7 cellular contexts compared by ENCODE assay signal in the genomic region with DNA sequence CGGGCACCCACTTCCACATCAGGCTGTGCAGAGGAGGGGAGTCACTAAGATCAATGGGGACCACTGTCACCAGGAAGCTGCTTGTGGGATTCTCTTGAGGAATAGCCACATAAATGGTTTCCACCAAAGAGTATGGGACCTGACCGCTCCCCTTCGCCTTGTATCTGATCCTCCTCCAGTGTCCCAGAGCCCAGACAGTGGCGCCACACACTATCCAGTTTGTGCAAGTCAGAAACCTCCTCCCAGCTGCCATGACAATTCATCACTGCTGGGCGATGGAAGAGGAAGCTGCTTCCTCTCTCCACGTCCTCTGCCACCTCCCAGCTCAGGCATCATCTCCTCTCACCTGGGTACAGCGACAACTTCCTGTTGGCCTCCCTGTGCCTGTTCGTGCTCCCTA.
"Had no signal": no experiment of that assay in that cellular context is flagged by ENCODE, and none has a peak within 500 bp of the region (broad histone marks: within the 10 kb centered on the region; RNA-seq: fewer than 3 reads in every experiment).

No MANE protein-coding gene starts in this region.

- H3K9ac ChIP-seq: KMS-11 had no signal

- ATAC-seq: HepG2 had no signal

- FAIRE-seq: HepG2, HTR-8/SVneo had no signal

- H3K4me2 ChIP-seq: KMS-11 had no signal

- H3K27ac ChIP-seq: HL-60, KMS-11 had no signal

- DNase-seq: IMR-90, KBM-7, KG1 had no signal
